1 cellular context compared by ENCODE assay signal in genomic region chr10:123991622-123992570, GRCh38.
TF ChIP-seq lines count a peak whose summit lies in the region.

No MANE protein-coding gene starts in this region.

TF ChIP-seq in SK-N-SH treated with all-trans-retinoic acid at 6 μM for 48 hours, 23 proteins besides CTCF, POLR2A, EP300 and RAD21 (continued from another document):
- TF ChIP-seq ZFP30 (CRISPR knock-in tag; IDR thresholded peaks at IDR 0.05) (no peak), ZC3H10 (CRISPR knock-in tag; IDR thresholded peaks at IDR 0.05) (no peak), TOX (CRISPR knock-in tag; IDR thresholded peaks at IDR 0.05; ENCODE audit: borderline replicate concordance) (no peak), BACH2 (CRISPR knock-in tag; IDR thresholded peaks at IDR 0.05; ENCODE audit: borderline replicate concordance) (no peak), TCF4 (CRISPR knock-in tag; IDR thresholded peaks at IDR 0.05; ENCODE audit: borderline replicate concordance) (no peak), PATZ1 (CRISPR knock-in tag; IDR thresholded peaks at IDR 0.05; ENCODE audit: borderline replicate concordance) (no peak)
TF ChIP-seq in SK-N-SH treated with all-trans-retinoic acid at 6 μM for 48 hours: peak in this region for 0.
